ENCODE assay signal across 15 cellular contexts in the genomic region with DNA sequence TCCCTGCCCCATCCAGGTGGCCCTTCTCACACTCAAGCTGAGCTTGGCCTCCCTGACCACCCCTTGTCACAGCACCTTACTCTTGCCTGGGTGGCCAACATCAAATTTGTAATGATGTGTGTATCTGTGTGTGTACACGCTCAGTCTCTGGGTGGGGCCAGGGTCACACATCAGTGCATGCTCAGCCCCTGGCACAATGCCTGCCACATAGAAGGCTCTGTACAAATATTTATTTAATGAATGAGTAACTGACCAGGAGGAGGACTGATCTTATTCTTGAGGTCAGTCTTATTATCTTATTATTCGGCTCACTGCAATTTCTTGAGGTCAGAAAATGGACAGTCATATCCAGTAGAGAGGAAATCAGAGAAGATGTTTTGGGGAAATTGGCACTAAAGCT. TPM values are rescaled to one million over a fixed set of nuclear protein-coding genes. Genes with fewer than 3 reads are reported as not detected.
A peak's percentile ranks its signal among the peaks of the same experiment; 100 is the strongest.
DNase-seq lines count a peak whose midpoint lies in the region; TF ChIP-seq lines count a peak whose summit lies in the region.
"Had no signal": no experiment of that assay in that cellular context is flagged by ENCODE, and none has a peak within 500 bp of the region (broad histone marks: within the 10 kb centered on the region; RNA-seq: fewer than 3 reads in every experiment).

No MANE protein-coding gene starts in this region.

- no peak overlapping the region for H3K4me3 Mint-ChIP-seq in activated naive CD8-positive, alpha-beta T cell treated with anti-CD3 and anti-CD28 coated beads for 36 hours
- no peak overlapping the region for H3K4me3 Mint-ChIP-seq in T-helper 2 cell treated with Interferon-gamma antibody and Interleukin-4, amounts not matched to agents 5 μg/mL and 100 μg/mL, for 36 hours
- H3K4me3 Mint-ChIP-seq: brain; CD4-positive, alpha-beta T cell; neural crest cell had no signal

- H3K9me3 ChIP-seq in smooth muscle cell (replicated peaks; ENCODE audit: low read depth) = no peaks in the 10 kb centered on the region

- no peaks in the 10 kb centered on the region for H3K36me3 Mint-ChIP-seq in activated naive CD8-positive, alpha-beta T cell treated with anti-CD3 and anti-CD28 coated beads for 36 hours
- no peaks in the 10 kb centered on the region for H3K36me3 Mint-ChIP-seq in T-helper 2 cell treated with Interferon-gamma antibody and Interleukin-4, amounts not matched to agents 5 μg/mL and 100 μg/mL, for 36 hours (ENCODE audit: low read depth)
- H3K36me3 Mint-ChIP-seq: brain had no signal

- H3K27me3 ChIP-seq in brain microvascular endothelial cell (replicated peaks) = peaks cover 20% of the 10 kb centered on the region
- H3K27me3 ChIP-seq in mesendoderm (ENCODE audit: insufficient read depth, low read length, poor library complexity) = no peaks in the 10 kb centered on the region
- no peaks in the 10 kb centered on the region for H3K27me3 ChIP-seq in smooth muscle cell (ENCODE audit: low read depth)

- H3K4me1 ChIP-seq in mesendoderm (ENCODE audit: control insufficient read depth, low read depth, low read length) (peaks cover 28% of the 10 kb centered on the region), smooth muscle cell (ENCODE audit: low read depth) (peaks cover 17% of the 10 kb centered on the region)

- peak overlapping the region; percentile 45 for H2AK5ac ChIP-seq in mesendoderm (ENCODE audit: low read length)

- no peaks in the 10 kb centered on the region for H3K9me3 Mint-ChIP-seq in activated naive CD8-positive, alpha-beta T cell treated with anti-CD3 and anti-CD28 coated beads for 36 hours
- no peaks in the 10 kb centered on the region for H3K9me3 Mint-ChIP-seq in T-helper 2 cell treated with Interferon-gamma antibody and Interleukin-4, amounts not matched to agents 5 μg/mL and 100 μg/mL, for 36 hours
- H3K9me3 Mint-ChIP-seq: CD4-positive, alpha-beta T cell; neural crest cell had no signal

- no peaks in the 10 kb centered on the region for H4K20me1 ChIP-seq in smooth muscle cell (ENCODE audit: low read depth)

- H3K4me1 Mint-ChIP-seq in activated naive CD8-positive, alpha-beta T cell treated with anti-CD3 and anti-CD28 coated beads for 36 hours = peaks cover 10% of the 10 kb centered on the region
- H3K4me1 Mint-ChIP-seq in T-helper 2 cell treated with Interferon-gamma antibody and Interleukin-4, amounts not matched to agents 5 μg/mL and 100 μg/mL, for 36 hours (ENCODE audit: low read depth) = peaks cover 3% of the 10 kb centered on the region

- H3K79me1 ChIP-seq in mesendoderm (ENCODE audit: low read length) = no peaks in the 10 kb centered on the region

- WGBS in mesendoderm (ENCODE audit: extremely low coverage, insufficient coverage, low lambda C conversion rate) = no CpG with 5 or more reads among the region's 2 CpGs
- WGBS in smooth muscle cell (ENCODE audit: low lambda C conversion rate) = 56% methylated on average over 2 of the region's 2 CpGs

- H2BK120ac ChIP-seq in mesendoderm (ENCODE audit: low read depth, low read length) = no peak overlapping the region

- peak overlapping the region; percentile 6 for H3K4ac ChIP-seq in mesendoderm (ENCODE audit: low read depth, low read length)

- H3K79me2 ChIP-seq in mesendoderm (ENCODE audit: control insufficient read depth, insufficient read depth, low read length) = no peaks in the 10 kb centered on the region
- no peaks in the 10 kb centered on the region for H3K79me2 ChIP-seq in smooth muscle cell (ENCODE audit: low read depth)

- H3F3A ChIP-seq in smooth muscle cell (ENCODE audit: low read depth) = peaks cover 41% of the 10 kb centered on the region

- no peak overlapping the region for H3K23ac ChIP-seq in mesendoderm (ENCODE audit: low read length)

- no peak overlapping the region for H3K27ac Mint-ChIP-seq in activated naive CD8-positive, alpha-beta T cell treated with anti-CD3 and anti-CD28 coated beads for 36 hours
- H3K27ac Mint-ChIP-seq in T-helper 2 cell treated with Interferon-gamma antibody and Interleukin-4, amounts not matched to agents 5 μg/mL and 100 μg/mL, for 36 hours = no peak overlapping the region
- H3K27ac Mint-ChIP-seq: brain; CD4-positive, alpha-beta T cell had no signal

- H3K9ac ChIP-seq in mesendoderm (ENCODE audit: low read length) (no peak overlapping the region), smooth muscle cell (ENCODE audit: low read depth) (no peak overlapping the region)

- H3K18ac ChIP-seq in mesendoderm (ENCODE audit: low read length) = no peak overlapping the region

- H3K56ac ChIP-seq in mesendoderm (ENCODE audit: low read length) = peak overlapping the region; percentile 46

- no peak overlapping the region for H2BK15ac ChIP-seq in mesendoderm (replicated peaks; ENCODE audit: low read depth)

- TF ChIP-seq CTCF in LNCaP clone FGC (IDR thresholded peaks at IDR 0.05; ENCODE audit: control insufficient read depth, extremely low read depth, insufficient read depth) = no peak
- no peak for TF ChIP-seq CTCF in brain microvascular endothelial cell (IDR thresholded peaks at IDR 0.05; ENCODE audit: low read depth, low read length, missing control alignments)
- no peak for TF ChIP-seq CTCF in smooth muscle cell (IDR thresholded peaks at IDR 0.05; ENCODE audit: borderline replicate concordance, insufficient read depth, poor library complexity, severe bottlenecking)

- H3K4me2 ChIP-seq in mesendoderm (ENCODE audit: low read length) (no peak overlapping the region), smooth muscle cell (no peak overlapping the region)

- H2AFZ ChIP-seq in smooth muscle cell (ENCODE audit: low read depth) = no peak overlapping the region

- H3K27ac ChIP-seq in brain microvascular endothelial cell (no peak overlapping the region), mesendoderm (ENCODE audit: low read depth, low read length) (no peak overlapping the region), smooth muscle cell (ENCODE audit: low read depth) (no peak overlapping the region)

- H3K27me3 Mint-ChIP-seq in activated naive CD8-positive, alpha-beta T cell treated with anti-CD3 and anti-CD28 coated beads for 36 hours = peaks cover 76% of the 10 kb centered on the region
- H3K27me3 Mint-ChIP-seq in T-helper 2 cell treated with Interferon-gamma antibody and Interleukin-4, amounts not matched to agents 5 μg/mL and 100 μg/mL, for 36 hours (ENCODE audit: low read depth) = peaks cover 20% of the 10 kb centered on the region

- DNase-seq in EH (ENCODE audit: low read depth) (peak; percentile 56), LNCaP clone FGC (ENCODE audit: low read depth) (peak; percentile 47), brain microvascular endothelial cell (peak; percentile 58), mesendoderm (no peak), hepatic stellate cell (ENCODE audit: low spot score) (no peak), smooth muscle cell (lab: John Stamatoyannopoulos, UW; ENCODE audit: unreplicated experiment) (no peak)
- DNase-seq in activated naive CD8-positive, alpha-beta T cell treated with anti-CD3 and anti-CD28 coated beads for 36 hours = no peak
- DNase-seq in T-helper 2 cell treated with Interferon-gamma antibody and Interleukin-4, amounts not matched to agents 5 μg/mL and 100 μg/mL, for 36 hours (ENCODE audit: low spot score) = no peak
- DNase-seq: activated CD4-positive, CD25-positive, alpha-beta regulatory T cell treated with anti-CD3 and anti-CD28 coated beads, Interleukin-2, amount 50 U/mL, for 72 hours; CD4-positive, alpha-beta T cell; hippocampal formation had no signal

- no peak overlapping the region for H4K5ac ChIP-seq in mesendoderm (ENCODE audit: low read length)

- H2BK5ac ChIP-seq in mesendoderm (ENCODE audit: low read length) = peak overlapping the region; percentile 67

- no peak overlapping the region for H3K4me3 ChIP-seq in LNCaP clone FGC (ENCODE audit: low read depth, low read length)
- no peak overlapping the region for H3K4me3 ChIP-seq in brain microvascular endothelial cell (ENCODE audit: low read depth, low read length)
- no peak overlapping the region for H3K4me3 ChIP-seq in mesendoderm (ENCODE audit: low read length)
- no peak overlapping the region for H3K4me3 ChIP-seq in smooth muscle cell
- H3K4me3 ChIP-seq: K562 had no signal

- in situ Hi-C loops in brain microvascular endothelial cell (cut with HindIII; ENCODE audit: low pct_ligation_motif_present, low sequenced_read_pairs) = no loop called here

- H4K8ac ChIP-seq in mesendoderm (ENCODE audit: low read depth, low read length) = no peak overlapping the region

- H3K36me3 ChIP-seq in brain microvascular endothelial cell (replicated peaks) (no peaks in the 10 kb centered on the region), mesendoderm (ENCODE audit: control insufficient read depth, insufficient read depth, low read length) (no peaks in the 10 kb centered on the region), smooth muscle cell (ENCODE audit: low read depth) (no peaks in the 10 kb centered on the region)

RNA-seq across cellular contexts. Expression of a gene that starts 41.3 kb away (rescaled TPM):
- 0.94 TPM for polyA plus RNA-seq in mesendoderm (2013, experiment 1 of 2)
- polyA plus RNA-seq in mesendoderm (2013, experiment 2 of 2) = 0.81 TPM
- total RNA-seq in activated naive CD8-positive, alpha-beta T cell treated with anti-CD3 and anti-CD28 coated beads for 36 hours = not detected
- total RNA-seq in smooth muscle cell = 25.2 and 36.3 TPM in 2 replicates
- 18.2 and 68.4 TPM in 2 replicates for polyA plus RNA-seq in smooth muscle cell
- total RNA-seq: CD4-positive, alpha-beta T cell; K562; liver; neural crest cell had no signal
- polyA plus RNA-seq: K562, liver had no signal

Comparison
In these comparisons a context has a peak if more than half of its experiments do, and no peak if none do; other contexts are left out.
1. DNase-seq: peak in EH (single experiment), LNCaP clone FGC (single experiment) and brain microvascular endothelial cell (single experiment); none in mesendoderm (single experiment), activated naive CD8-positive, alpha-beta T cell treated with anti-CD3 and anti-CD28 coated beads for 36 hours (single experiment), hepatic stellate cell (single experiment), T-helper 2 cell treated with Interferon-gamma antibody and Interleukin-4, amounts not matched to agents 5 μg/mL and 100 μg/mL, for 36 hours (single experiment) and smooth muscle cell (single experiment).
2. RNA of a gene that starts 41.3 kb away (total RNA-seq): 25.2 to 36.3 TPM in smooth muscle cell; not detected in activated naive CD8-positive, alpha-beta T cell treated with anti-CD3 and anti-CD28 coated beads for 36 hours; every median in the first group is over 10 times any median in the second.